In the genomic region with DNA sequence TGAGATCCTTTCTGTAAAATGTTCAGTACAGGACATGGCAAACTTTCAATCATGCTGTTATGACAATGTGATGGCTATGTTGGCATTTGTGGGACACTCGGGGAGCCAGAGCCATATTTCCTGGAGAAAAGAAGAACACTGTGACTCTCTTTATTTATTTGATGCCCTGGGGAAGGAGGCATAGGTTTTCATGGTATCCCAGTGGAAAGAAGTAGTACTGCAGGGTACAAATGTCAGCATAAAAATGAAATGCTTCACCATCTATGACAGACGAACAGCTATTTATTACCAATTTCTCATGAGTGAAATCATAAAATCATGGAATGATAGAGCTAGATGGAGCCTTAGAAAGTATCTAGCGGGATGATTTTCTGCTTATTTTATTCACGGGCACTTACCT, we compare ENCODE assay signal across 11 cellular contexts.
A peak's percentile ranks its signal among the peaks of the same experiment; 100 is the strongest.
DNase-seq lines count a peak whose midpoint lies in the region; ATAC-seq and TF ChIP-seq lines count a peak whose summit lies in the region.
"Had no signal": no experiment of that assay in that cellular context is flagged by ENCODE, and none has a peak within 500 bp of the region (broad histone marks: within the 10 kb centered on the region; RNA-seq: fewer than 3 reads in every experiment).

No MANE protein-coding gene starts in this region.

- no peaks in the 10 kb centered on the region for H3K9me2 ChIP-seq in MM.1S (replicated peaks; ENCODE audit: insufficient read depth, low read length)

- no peaks in the 10 kb centered on the region for H3K9me3 ChIP-seq in MM.1S (replicated peaks; ENCODE audit: insufficient read depth, low read length)
- H3K9me3 ChIP-seq in psoas muscle, result peaks cover 16% of the 10 kb centered on the region
- H3K9me3 ChIP-seq: SJCRH30 had no signal

- H2AFZ ChIP-seq in MM.1S (ENCODE audit: low read length), result no peak overlapping the region

- H4K20me1 ChIP-seq in MM.1S (ENCODE audit: insufficient read depth, low read length), result no peaks in the 10 kb centered on the region

- H3K27me3 ChIP-seq in MM.1S (replicated peaks; ENCODE audit: insufficient read depth, low read length) (no peaks in the 10 kb centered on the region), psoas muscle (ENCODE audit: insufficient read depth in 3 of 3, low read length in 2 of 3) (no peaks in the 10 kb centered on the region)
- H3K27me3 ChIP-seq: SJCRH30 had no signal

- no peak for ATAC-seq in psoas muscle

- H3K4me3 ChIP-seq in MM.1S (ENCODE audit: low read length) (no peak overlapping the region), choroid plexus epithelial cell (ENCODE audit: low read depth, low read length) (no peak overlapping the region), psoas muscle (no peak overlapping the region)
- H3K4me3 ChIP-seq: SJCRH30 had no signal

- intact Hi-C loops in psoas muscle (cut with DNase I), result no loop called here

- H3K36me3 ChIP-seq in MM.1S (replicated peaks; ENCODE audit: insufficient read depth, low read length) (no peaks in the 10 kb centered on the region), psoas muscle (ENCODE audit: insufficient read depth in 1 of 2, low read depth in 1 of 2) (no peaks in the 10 kb centered on the region)
- H3K36me3 ChIP-seq: SJCRH30 had no signal

- H3F3A ChIP-seq in MM.1S (ENCODE audit: insufficient read depth, low read length), result no peaks in the 10 kb centered on the region

- H3K4me1 ChIP-seq in MM.1S (ENCODE audit: low read length), result no peaks in the 10 kb centered on the region
- H3K4me1 ChIP-seq in psoas muscle, result no peaks in the 10 kb centered on the region
- H3K4me1 ChIP-seq: SJCRH30 had no signal

- TF ChIP-seq CTCF in GM12873 (IDR thresholded peaks at IDR 0.05; ENCODE audit: insufficient read depth, low read depth, low read length, missing control alignments), result peak; percentile 41
- TF ChIP-seq CTCF in MM.1S (IDR thresholded peaks at IDR 0.05; ENCODE audit: low read length), result peak; percentile 28
- peak; percentile 46 for TF ChIP-seq CTCF in choroid plexus epithelial cell (conservative IDR thresholded peaks at IDR 0.05; ENCODE audit: low read depth, low read length)
- TF ChIP-seq CTCF in psoas muscle (IDR thresholded peaks at IDR 0.05), result peak; percentile 22

- 65 to 75% (median 73%) methylated on average over 4 of the region's 4 CpGs for WGBS in psoas muscle, 3 donors

- no peak overlapping the region for H3K27ac ChIP-seq in MM.1S (ENCODE audit: low read length)
- H3K27ac ChIP-seq in psoas muscle, result no peak overlapping the region
- H3K27ac ChIP-seq: SJCRH30 had no signal

- DNase-seq in MM.1S, result no peak
- no peak for DNase-seq in choroid plexus epithelial cell (ENCODE audit: low read depth)
- no peak for DNase-seq in psoas muscle
- no peak for DNase-seq in iPS-NIHi7 (ENCODE audit: extremely low spot score)
- no peak for DNase-seq in NK-92 treated with Interleukin-12 subunit alpha and Interleukin-12 subunit beta, amount 100 ng/mL, for 24 hours (lab: John Stamatoyannopoulos, UW)
- DNase-seq in activated CD4-positive, alpha-beta T cell treated with anti-CD3 and anti-CD28 coated beads for 48 hours, result no peak
- DNase-seq: activated CD4-positive, CD25-positive, alpha-beta regulatory T cell treated with anti-CD3 and anti-CD28 coated beads, Interleukin-2, amount 50 U/mL, for 72 hours; activated effector memory CD4-positive, alpha-beta T cell treated with Interleukin-2 at 50 U/mL for 16 hours; head of caudate nucleus; SJCRH30 had no signal

- no peak overlapping the region for H3K9ac ChIP-seq in MM.1S (ENCODE audit: low read length)

- H3K4me2 ChIP-seq in MM.1S (ENCODE audit: low read depth, low read length), result no peak overlapping the region

- no peaks in the 10 kb centered on the region for H3K79me2 ChIP-seq in MM.1S (ENCODE audit: low read length)
